8 cellular contexts compared by ENCODE assay signal in the genomic region with DNA sequence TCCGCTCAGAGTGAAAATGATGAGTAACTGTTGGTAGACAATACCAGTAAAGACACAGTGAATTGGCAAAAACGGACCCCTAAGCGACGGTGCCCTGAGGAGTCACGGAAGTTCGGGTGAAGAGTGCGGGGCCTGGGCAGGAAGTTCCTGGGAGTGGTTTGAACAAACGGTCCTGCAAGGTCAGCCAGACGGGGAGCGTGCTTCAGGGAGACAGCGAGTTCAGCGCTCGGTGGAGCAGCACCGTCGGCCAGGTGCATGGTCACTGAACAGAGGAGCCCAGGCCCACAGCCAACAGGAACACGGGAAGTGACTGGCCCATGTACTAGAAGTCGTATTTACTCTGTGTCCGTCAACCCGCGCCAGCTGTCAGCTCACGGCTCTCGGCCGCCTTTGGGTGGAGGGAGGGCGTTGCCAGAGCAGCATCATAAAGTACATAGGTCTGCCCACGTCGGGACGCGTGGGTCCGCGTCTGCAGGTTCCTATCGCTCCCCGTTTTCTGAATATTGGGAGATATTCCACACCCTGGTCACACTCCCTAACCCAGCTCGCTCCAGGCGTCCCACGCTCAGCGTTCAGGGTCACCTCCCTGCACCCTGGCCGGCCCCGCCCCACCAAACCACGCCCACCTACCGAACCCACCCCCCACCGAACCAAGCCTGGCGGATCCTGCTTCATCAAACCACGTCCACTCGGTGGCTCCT.
DNase-seq lines count a peak whose midpoint lies in the region; ATAC-seq and TF ChIP-seq lines count a peak whose summit lies in the region.

No MANE protein-coding gene starts in this region.

- H3K27ac ChIP-seq in cardiac muscle cell: no peak overlapping the region
- H3K27ac ChIP-seq in skin epidermis: no peak overlapping the region
- H3K27ac ChIP-seq in OCI-LY7 (ENCODE audit: low read depth, low read length, poor library complexity, severe bottlenecking): no peak overlapping the region

- no peaks in the 10 kb centered on the region for H3K4me1 ChIP-seq in cardiac muscle cell (ENCODE audit: low read depth)
- no peaks in the 10 kb centered on the region for H3K4me1 ChIP-seq in OCI-LY7 (ENCODE audit: insufficient read depth, low read length, poor library complexity, severe bottlenecking)

- no peaks in the 10 kb centered on the region for H3K9me2 ChIP-seq in OCI-LY7 (ENCODE audit: insufficient read depth, low read length)

- H3K79me2 ChIP-seq in OCI-LY7 (ENCODE audit: insufficient read depth, low read depth, low read length): no peaks in the 10 kb centered on the region

- no peak overlapping the region for H2AFZ ChIP-seq in OCI-LY7 (ENCODE audit: low read length)

- H3K4me2 ChIP-seq in OCI-LY7 (ENCODE audit: low read length): no peak overlapping the region

- intact Hi-C loops in OCI-LY7 (cut with micrococcal nuclease; ENCODE audit: unreplicated experiment): no loop called here

- POLR2A ChIA-PET in OCI-LY7 (lab: Charles Lee): no interaction called here

- CTCF ChIA-PET in OCI-LY7 (lab: Charles Lee; ENCODE audit: unreplicated experiment): no interaction called here

- H3K4me3 ChIP-seq in AG10803 (ENCODE audit: low read length) (peak overlapping the region; percentile 49), cardiac muscle cell (peak overlapping the region; percentile 16), skin epidermis (peak overlapping the region; percentile 15 to 41 (median 20)), OCI-LY7 (ENCODE audit: low read depth, low read length, poor library complexity, severe bottlenecking) (no peak overlapping the region)

- DNase-seq in AG10803 (ENCODE audit: low read depth) (no peak), NCI-H146 (lab: John Stamatoyannopoulos, UW) (peak; percentile 37), cardiac muscle cell (ENCODE audit: low read depth in 1 of 2, low spot score in 1 of 2) (peak; percentile 12 to 33), OCI-LY7 (ENCODE audit: low spot score) (no peak)
- peak; percentile 62 for DNase-seq in activated CD8-positive, alpha-beta memory T cell treated with anti-CD3 and anti-CD28 coated beads, Interleukin-2, amount 50 U/mL, for 48 hours

- no peak for TF ChIP-seq CTCF in AG10803 (conservative IDR thresholded peaks at IDR 0.05; ENCODE audit: low read length)
- TF ChIP-seq CTCF in cardiac muscle cell (IDR thresholded peaks at IDR 0.05; ENCODE audit: low read depth, low read length): no peak
- no peak for TF ChIP-seq CTCF in OCI-LY7 (conservative IDR thresholded peaks at IDR 0.05; ENCODE audit: low read length)

- ATAC-seq in GM19467 (IDR thresholded peaks at IDR 0.05; ENCODE audit: unreplicated experiment): peak; percentile 77
- ATAC-seq in GM21526 (IDR thresholded peaks at IDR 0.05; ENCODE audit: low FRiP score, unreplicated experiment): no peak

- BruUV-seq in OCI-LY7 (replicated peaks; lab: Mats Ljungman, UMichigan): no TSS peak

- no peaks in the 10 kb centered on the region for H4K20me1 ChIP-seq in OCI-LY7 (ENCODE audit: insufficient read depth, low read length)

- H3K36me3 ChIP-seq in cardiac muscle cell (no peaks in the 10 kb centered on the region), OCI-LY7 (ENCODE audit: insufficient read depth, low read length) (no peaks in the 10 kb centered on the region)

- H3K9me3 ChIP-seq in cardiac muscle cell (ENCODE audit: low read depth): no peaks in the 10 kb centered on the region
- no peaks in the 10 kb centered on the region for H3K9me3 ChIP-seq in OCI-LY7 (ENCODE audit: low read length)

- no peaks in the 10 kb centered on the region for H3K27me3 ChIP-seq in cardiac muscle cell

Comparison
In these comparisons a context has a peak if more than half of its experiments do, and no peak if none do; other contexts are left out.
1. DNase-seq: peak in NCI-H146 (single experiment), activated CD8-positive, alpha-beta memory T cell treated with anti-CD3 and anti-CD28 coated beads, Interleukin-2, amount 50 U/mL, for 48 hours (single experiment) and cardiac muscle cell (2 of 2); none in AG10803 (single experiment) and OCI-LY7 (single experiment).